ENCODE assay signal across 1 cellular context in the genomic region with DNA sequence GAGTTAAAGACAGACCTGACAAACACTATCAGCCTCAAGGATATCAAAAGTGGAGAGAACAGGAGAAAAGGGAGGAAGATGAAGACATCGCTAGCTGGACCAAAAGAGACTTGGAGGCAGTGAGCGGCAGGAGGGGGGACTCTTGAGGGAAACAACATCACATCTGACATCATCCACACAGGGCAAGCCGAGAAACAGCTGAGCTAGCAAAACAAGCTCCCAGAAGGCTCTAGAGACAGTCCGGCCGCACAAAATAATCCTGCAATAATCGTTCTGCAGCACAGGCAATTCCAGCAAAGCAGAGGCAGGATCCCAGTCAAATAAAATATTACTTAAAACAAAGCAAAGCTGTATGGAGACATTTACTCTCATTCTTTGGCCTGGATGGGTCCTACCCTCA.
A peak's percentile ranks its signal among the peaks of the same experiment; 100 is the strongest.
TF ChIP-seq lines count a peak whose summit lies in the region.

No MANE protein-coding gene starts in this region.

TF ChIP-seq in K562, 482 proteins besides CTCF, POLR2A, EP300 and RAD21 (continued from another document):
- TF ChIP-seq, protein P1, sequence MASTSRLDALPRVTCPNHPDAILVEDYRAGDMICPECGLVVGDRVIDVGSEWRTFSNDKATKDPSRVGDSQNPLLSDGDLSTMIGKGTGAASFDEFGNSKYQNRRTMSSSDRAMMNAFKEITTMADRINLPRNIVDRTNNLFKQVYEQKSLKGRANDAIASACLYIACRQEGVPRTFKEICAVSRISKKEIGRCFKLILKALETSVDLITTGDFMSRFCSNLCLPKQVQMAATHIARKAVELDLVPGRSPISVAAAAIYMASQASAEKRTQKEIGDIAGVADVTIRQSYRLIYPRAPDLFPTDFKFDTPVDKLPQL (IDR thresholded peaks at IDR 0.05; ENCODE audit: extremely low read depth, insufficient read length), result no peak
- TF ChIP-seq CREB3 (tag; conservative IDR thresholded peaks at IDR 0.05; ENCODE audit: low read depth) (no peak), MAFF (IDR thresholded peaks at IDR 0.05; ENCODE audit: low read length) (peak; percentile 55; the same call in 1 of the 2 replicates), CXXC5 (CRISPR knock-in tag; IDR thresholded peaks at IDR 0.05) (no peak), KAT8 (IDR thresholded peaks at IDR 0.05; ENCODE audit: low read depth) (no peak), MAFG (tag; conservative IDR thresholded peaks at IDR 0.05) (peak; percentile 61; the same call in 1 of the 2 replicates), ZFP30 (CRISPR knock-in tag; IDR thresholded peaks at IDR 0.05; ENCODE audit: borderline replicate concordance) (no peak)
